ENCODE assay signal across 1 cellular context in the genomic region with DNA sequence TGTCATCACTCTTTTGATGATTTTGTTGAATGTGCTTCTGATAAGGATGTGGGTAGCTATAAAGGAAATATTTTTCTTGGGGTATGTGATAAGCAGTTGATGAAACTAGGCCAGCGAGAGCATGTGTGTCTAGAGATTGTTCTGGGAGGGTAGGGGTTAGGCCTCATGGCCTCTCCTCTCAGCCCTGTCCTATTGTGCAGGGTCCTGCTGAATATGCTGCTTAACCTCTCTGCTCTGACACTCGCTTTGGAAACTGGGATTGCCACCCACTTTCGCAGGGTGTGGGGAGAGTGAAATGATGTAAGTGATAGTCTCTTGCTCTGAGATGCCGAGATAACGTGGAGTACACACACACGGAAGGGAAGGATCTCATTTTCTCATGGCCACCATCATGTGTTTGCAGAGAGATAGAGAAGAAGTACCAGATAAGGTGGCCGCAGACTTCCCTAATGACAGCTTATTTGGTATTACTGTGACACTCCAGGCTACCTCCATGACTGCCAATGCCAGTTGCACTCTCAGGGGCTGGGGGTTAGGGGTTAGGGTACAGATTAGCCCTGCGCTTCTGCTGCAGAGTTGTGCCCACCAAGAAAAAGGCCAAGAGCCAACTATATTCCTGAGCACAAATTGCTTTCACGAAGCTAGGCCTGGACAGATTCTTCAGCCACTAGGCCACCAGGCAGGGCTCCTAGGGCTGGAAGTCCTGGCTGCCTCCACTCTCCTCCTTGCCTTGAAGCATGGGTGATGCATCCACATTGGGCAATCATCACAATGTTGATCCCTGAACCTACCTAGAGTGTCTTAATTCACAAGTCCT.
A peak's percentile ranks its signal among the peaks of the same experiment; 100 is the strongest.
TF ChIP-seq lines count a peak whose summit lies in the region.

No MANE protein-coding gene starts in this region.

TF ChIP-seq in K562, 482 proteins besides CTCF, POLR2A, EP300 and RAD21 (continued from another document and continues in another):
- TF ChIP-seq ZNF41 (CRISPR knock-in tag; conservative IDR thresholded peaks at IDR 0.05) (no peak; the same call in 1 of the 2 replicates), ARID2 (IDR thresholded peaks at IDR 0.05) (no peak), CCNT2 (IDR thresholded peaks at IDR 0.05; ENCODE audit: borderline replicate concordance, extremely low read depth, insufficient read length, low read depth, low read length) (peak; percentile 97), BRCA1 (IDR thresholded peaks at IDR 0.05) (no peak), BRCA1 (CRISPR knock-in tag; IDR thresholded peaks at IDR 0.05) (no peak), TOE1 (IDR thresholded peaks at IDR 0.05; ENCODE audit: borderline replicate concordance) (peak; percentile 65; the same call in 1 of the 2 replicates), TOE1 (CRISPR knock-in tag; IDR thresholded peaks at IDR 0.05; ENCODE audit: borderline replicate concordance, low read depth) (no peak), MXI1 (IDR thresholded peaks at IDR 0.05; ENCODE audit: low read depth, low read length) (0 out of 2 replicates have a peak, but pooled peaks have one; percentile 43), CTBP1 (IDR thresholded peaks at IDR 0.05; ENCODE audit: borderline replicate concordance) (peak; percentile 99), CCAR2 (IDR thresholded peaks at IDR 0.05; ENCODE audit: low read depth, low read length) (no peak), MEF2A (IDR thresholded peaks at IDR 0.05; ENCODE audit: control insufficient read depth, low read depth, low read length) (no peak), FUS (optimal IDR thresholded peaks at IDR 0.05; ENCODE audit: low read depth, low read length) (no peak), ZNF12 (CRISPR knock-in tag; IDR thresholded peaks at IDR 0.05) (peak; percentile 67; the same call in 1 of the 2 replicates), PTRF (tag; IDR thresholded peaks at IDR 0.05) (no peak), ZNF124 (CRISPR knock-in tag; IDR thresholded peaks at IDR 0.05) (no peak), ZNF584 (CRISPR knock-in tag; IDR thresholded peaks at IDR 0.05; ENCODE audit: low read depth) (peak; percentile 96), SMAD3 (CRISPR knock-in tag; conservative IDR thresholded peaks at IDR 0.05) (peak; percentile 74), MTF1 (CRISPR knock-in tag; IDR thresholded peaks at IDR 0.05; ENCODE audit: borderline replicate concordance) (no peak), SIRT6 (IDR thresholded peaks at IDR 0.05; ENCODE audit: low read depth, low read length) (no peak), BMI1 (IDR thresholded peaks at IDR 0.05; ENCODE audit: low read length) (no peak), CBX3 (IDR thresholded peaks at IDR 0.05; ENCODE audit: borderline replicate concordance in 1 of 2, low read length in 2 of 2) (no peak; a peak in 1 of 3 replicates), ZNF785 (CRISPR knock-in tag; IDR thresholded peaks at IDR 0.05) (no peak), HNRNPUL1 (IDR thresholded peaks at IDR 0.05; ENCODE audit: low read length) (no peak), HOXB6 (CRISPR knock-in tag; IDR thresholded peaks at IDR 0.05; ENCODE audit: borderline replicate concordance) (no peak), ZNF561 (CRISPR knock-in tag; conservative IDR thresholded peaks at IDR 0.05) (no peak), KLF1 (tag; IDR thresholded peaks at IDR 0.05) (no peak; the same call in 1 of the 2 replicates), JUN (IDR thresholded peaks at IDR 0.05; ENCODE audit: borderline replicate concordance, low read depth, low read length) (peak; percentile 69; the same call in 1 of the 2 replicates), JUN (CRISPR knock-in tag; IDR thresholded peaks at IDR 0.05; ENCODE audit: borderline replicate concordance) (no peak), PTBP1 (IDR thresholded peaks at IDR 0.05; ENCODE audit: low read depth, low read length) (0 out of 2 replicates have a peak, but pooled peaks have one; percentile 48), ZNF274 (IDR thresholded peaks at IDR 0.05; ENCODE audit: borderline replicate concordance, low read depth, low read length) (no peak; the same call in 1 of the 2 replicates), NR4A1 (CRISPR knock-in tag; IDR thresholded peaks at IDR 0.05) (no peak), NR4A1 (tag; IDR thresholded peaks at IDR 0.05) (peak; percentile 87), PHB2 (IDR thresholded peaks at IDR 0.05; ENCODE audit: low read depth) (peak; percentile 88), STAT5B (CRISPR knock-in tag; IDR thresholded peaks at IDR 0.05) (no peak), JUNB (CRISPR knock-in tag; conservative IDR thresholded peaks at IDR 0.05) (no peak), ETS2 (tag; IDR thresholded peaks at IDR 0.05; ENCODE audit: borderline replicate concordance, poor library complexity, severe bottlenecking) (no peak), ZBED1 (IDR thresholded peaks at IDR 0.05) (peak; percentile 63), CHD2 (IDR thresholded peaks at IDR 0.05; ENCODE audit: low read depth, low read length) (no peak), ZNF444 (CRISPR knock-in tag; IDR thresholded peaks at IDR 0.05) (no peak), BDP1 (IDR thresholded peaks at IDR 0.05; ENCODE audit: insufficient read depth, insufficient read length) (no peak), ZNF134 (CRISPR knock-in tag; conservative IDR thresholded peaks at IDR 0.05) (peak; percentile 57), RAD51 (IDR thresholded peaks at IDR 0.05; ENCODE audit: borderline replicate concordance, low read depth) (peak; percentile 41; the same call in 1 of the 2 replicates), NCOA4 (IDR thresholded peaks at IDR 0.05; ENCODE audit: partially characterized antibody) (no peak), ZNF239 (CRISPR knock-in tag; IDR thresholded peaks at IDR 0.05) (peak; percentile 76)
- TF ChIP-seq, protein P1, sequence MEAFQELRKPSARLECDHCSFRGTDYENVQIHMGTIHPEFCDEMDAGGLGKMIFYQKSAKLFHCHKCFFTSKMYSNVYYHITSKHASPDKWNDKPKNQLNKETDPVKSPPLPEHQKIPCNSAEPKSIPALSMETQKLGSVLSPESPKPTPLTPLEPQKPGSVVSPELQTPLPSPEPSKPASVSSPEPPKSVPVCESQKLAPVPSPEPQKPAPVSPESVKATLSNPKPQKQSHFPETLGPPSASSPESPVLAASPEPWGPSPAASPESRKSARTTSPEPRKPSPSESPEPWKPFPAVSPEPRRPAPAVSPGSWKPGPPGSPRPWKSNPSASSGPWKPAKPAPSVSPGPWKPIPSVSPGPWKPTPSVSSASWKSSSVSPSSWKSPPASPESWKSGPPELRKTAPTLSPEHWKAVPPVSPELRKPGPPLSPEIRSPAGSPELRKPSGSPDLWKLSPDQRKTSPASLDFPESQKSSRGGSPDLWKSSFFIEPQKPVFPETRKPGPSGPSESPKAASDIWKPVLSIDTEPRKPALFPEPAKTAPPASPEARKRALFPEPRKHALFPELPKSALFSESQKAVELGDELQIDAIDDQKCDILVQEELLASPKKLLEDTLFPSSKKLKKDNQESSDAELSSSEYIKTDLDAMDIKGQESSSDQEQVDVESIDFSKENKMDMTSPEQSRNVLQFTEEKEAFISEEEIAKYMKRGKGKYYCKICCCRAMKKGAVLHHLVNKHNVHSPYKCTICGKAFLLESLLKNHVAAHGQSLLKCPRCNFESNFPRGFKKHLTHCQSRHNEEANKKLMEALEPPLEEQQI (IDR thresholded peaks at IDR 0.05): peak; percentile 85
- TF ChIP-seq, protein P2, sequence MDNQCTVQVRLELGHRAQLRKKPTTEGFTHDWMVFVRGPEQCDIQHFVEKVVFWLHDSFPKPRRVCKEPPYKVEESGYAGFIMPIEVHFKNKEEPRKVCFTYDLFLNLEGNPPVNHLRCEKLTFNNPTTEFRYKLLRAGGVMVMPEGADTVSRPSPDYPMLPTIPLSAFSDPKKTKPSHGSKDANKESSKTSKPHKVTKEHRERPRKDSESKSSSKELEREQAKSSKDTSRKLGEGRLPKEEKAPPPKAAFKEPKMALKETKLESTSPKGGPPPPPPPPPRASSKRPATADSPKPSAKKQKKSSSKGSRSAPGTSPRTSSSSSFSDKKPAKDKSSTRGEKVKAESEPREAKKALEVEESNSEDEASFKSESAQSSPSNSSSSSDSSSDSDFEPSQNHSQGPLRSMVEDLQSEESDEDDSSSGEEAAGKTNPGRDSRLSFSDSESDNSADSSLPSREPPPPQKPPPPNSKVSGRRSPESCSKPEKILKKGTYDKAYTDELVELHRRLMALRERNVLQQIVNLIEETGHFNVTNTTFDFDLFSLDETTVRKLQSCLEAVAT (IDR thresholded peaks at IDR 0.05): peak in 1 of 2 experiments; percentile 85; a peak in 2 of 4 replicates
- TF ChIP-seq, protein P3, sequence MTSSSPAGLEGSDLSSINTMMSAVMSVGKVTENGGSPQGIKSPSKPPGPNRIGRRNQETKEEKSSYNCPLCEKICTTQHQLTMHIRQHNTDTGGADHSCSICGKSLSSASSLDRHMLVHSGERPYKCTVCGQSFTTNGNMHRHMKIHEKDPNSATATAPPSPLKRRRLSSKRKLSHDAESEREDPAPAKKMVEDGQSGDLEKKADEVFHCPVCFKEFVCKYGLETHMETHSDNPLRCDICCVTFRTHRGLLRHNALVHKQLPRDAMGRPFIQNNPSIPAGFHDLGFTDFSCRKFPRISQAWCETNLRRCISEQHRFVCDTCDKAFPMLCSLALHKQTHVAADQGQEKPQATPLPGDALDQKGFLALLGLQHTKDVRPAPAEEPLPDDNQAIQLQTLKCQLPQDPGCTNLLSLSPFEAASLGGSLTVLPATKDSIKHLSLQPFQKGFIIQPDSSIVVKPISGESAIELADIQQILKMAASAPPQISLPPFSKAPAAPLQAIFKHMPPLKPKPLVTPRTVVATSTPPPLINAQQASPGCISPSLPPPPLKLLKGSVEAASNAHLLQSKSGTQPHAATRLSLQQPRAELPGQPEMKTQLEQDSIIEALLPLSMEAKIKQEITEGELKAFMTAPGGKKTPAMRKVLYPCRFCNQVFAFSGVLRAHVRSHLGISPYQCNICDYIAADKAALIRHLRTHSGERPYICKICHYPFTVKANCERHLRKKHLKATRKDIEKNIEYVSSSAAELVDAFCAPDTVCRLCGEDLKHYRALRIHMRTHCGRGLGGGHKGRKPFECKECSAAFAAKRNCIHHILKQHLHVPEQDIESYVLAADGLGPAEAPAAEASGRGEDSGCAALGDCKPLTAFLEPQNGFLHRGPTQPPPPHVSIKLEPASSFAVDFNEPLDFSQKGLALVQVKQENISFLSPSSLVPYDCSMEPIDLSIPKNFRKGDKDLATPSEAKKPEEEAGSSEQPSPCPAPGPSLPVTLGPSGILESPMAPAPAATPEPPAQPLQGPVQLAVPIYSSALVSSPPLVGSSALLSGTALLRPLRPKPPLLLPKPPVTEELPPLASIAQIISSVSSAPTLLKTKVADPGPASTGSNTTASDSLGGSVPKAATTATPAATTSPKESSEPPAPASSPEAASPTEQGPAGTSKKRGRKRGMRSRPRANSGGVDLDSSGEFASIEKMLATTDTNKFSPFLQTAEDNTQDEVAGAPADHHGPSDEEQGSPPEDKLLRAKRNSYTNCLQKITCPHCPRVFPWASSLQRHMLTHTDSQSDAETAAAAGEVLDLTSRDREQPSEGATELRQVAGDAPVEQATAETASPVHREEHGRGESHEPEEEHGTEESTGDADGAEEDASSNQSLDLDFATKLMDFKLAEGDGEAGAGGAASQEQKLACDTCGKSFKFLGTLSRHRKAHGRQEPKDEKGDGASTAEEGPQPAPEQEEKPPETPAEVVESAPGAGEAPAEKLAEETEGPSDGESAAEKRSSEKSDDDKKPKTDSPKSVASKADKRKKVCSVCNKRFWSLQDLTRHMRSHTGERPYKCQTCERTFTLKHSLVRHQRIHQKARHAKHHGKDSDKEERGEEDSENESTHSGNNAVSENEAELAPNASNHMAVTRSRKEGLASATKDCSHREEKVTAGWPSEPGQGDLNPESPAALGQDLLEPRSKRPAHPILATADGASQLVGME (CRISPR knock-in tag; IDR thresholded peaks at IDR 0.05): peak; percentile 87; the same call in 1 of the 2 replicates
- TF ChIP-seq, protein P4, sequence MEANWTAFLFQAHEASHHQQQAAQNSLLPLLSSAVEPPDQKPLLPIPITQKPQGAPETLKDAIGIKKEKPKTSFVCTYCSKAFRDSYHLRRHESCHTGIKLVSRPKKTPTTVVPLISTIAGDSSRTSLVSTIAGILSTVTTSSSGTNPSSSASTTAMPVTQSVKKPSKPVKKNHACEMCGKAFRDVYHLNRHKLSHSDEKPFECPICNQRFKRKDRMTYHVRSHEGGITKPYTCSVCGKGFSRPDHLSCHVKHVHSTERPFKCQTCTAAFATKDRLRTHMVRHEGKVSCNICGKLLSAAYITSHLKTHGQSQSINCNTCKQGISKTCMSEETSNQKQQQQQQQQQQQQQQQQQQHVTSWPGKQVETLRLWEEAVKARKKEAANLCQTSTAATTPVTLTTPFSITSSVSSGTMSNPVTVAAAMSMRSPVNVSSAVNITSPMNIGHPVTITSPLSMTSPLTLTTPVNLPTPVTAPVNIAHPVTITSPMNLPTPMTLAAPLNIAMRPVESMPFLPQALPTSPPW (CRISPR knock-in tag; IDR thresholded peaks at IDR 0.05): peak; percentile 80
- TF ChIP-seq, protein P5, sequence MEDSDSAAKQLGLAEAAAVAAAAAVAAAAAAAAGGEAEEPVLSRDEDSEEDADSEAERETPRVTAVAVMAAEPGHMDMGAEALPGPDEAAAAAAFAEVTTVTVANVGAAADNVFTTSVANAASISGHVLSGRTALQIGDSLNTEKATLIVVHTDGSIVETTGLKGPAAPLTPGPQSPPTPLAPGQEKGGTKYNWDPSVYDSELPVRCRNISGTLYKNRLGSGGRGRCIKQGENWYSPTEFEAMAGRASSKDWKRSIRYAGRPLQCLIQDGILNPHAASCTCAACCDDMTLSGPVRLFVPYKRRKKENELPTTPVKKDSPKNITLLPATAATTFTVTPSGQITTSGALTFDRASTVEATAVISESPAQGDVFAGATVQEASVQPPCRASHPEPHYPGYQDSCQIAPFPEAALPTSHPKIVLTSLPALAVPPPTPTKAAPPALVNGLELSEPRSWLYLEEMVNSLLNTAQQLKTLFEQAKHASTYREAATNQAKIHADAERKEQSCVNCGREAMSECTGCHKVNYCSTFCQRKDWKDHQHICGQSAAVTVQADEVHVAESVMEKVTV (CRISPR knock-in tag; IDR thresholded peaks at IDR 0.05): peak; percentile 7; the same call in 1 of the 2 replicates
- TF ChIP-seq, protein P6, sequence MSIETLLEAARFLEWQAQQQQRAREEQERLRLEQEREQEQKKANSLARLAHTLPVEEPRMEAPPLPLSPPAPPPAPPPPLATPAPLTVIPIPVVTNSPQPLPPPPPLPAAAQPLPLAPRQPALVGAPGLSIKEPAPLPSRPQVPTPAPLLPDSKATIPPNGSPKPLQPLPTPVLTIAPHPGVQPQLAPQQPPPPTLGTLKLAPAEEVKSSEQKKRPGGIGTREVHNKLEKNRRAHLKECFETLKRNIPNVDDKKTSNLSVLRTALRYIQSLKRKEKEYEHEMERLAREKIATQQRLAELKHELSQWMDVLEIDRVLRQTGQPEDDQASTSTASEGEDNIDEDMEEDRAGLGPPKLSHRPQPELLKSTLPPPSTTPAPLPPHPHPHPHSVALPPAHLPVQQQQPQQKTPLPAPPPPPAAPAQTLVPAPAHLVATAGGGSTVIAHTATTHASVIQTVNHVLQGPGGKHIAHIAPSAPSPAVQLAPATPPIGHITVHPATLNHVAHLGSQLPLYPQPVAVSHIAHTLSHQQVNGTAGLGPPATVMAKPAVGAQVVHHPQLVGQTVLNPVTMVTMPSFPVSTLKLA (conservative IDR thresholded peaks at IDR 0.05): peak; percentile 36 to 83; a peak in 2 of 4 replicates
- TF ChIP-seq, protein P7, sequence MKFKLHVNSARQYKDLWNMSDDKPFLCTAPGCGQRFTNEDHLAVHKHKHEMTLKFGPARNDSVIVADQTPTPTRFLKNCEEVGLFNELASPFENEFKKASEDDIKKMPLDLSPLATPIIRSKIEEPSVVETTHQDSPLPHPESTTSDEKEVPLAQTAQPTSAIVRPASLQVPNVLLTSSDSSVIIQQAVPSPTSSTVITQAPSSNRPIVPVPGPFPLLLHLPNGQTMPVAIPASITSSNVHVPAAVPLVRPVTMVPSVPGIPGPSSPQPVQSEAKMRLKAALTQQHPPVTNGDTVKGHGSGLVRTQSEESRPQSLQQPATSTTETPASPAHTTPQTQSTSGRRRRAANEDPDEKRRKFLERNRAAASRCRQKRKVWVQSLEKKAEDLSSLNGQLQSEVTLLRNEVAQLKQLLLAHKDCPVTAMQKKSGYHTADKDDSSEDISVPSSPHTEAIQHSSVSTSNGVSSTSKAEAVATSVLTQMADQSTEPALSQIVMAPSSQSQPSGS (CRISPR knock-in tag; IDR thresholded peaks at IDR 0.05): no peak
